Comparison of ENCODE assay signal across 1 cellular context in the genomic region with DNA sequence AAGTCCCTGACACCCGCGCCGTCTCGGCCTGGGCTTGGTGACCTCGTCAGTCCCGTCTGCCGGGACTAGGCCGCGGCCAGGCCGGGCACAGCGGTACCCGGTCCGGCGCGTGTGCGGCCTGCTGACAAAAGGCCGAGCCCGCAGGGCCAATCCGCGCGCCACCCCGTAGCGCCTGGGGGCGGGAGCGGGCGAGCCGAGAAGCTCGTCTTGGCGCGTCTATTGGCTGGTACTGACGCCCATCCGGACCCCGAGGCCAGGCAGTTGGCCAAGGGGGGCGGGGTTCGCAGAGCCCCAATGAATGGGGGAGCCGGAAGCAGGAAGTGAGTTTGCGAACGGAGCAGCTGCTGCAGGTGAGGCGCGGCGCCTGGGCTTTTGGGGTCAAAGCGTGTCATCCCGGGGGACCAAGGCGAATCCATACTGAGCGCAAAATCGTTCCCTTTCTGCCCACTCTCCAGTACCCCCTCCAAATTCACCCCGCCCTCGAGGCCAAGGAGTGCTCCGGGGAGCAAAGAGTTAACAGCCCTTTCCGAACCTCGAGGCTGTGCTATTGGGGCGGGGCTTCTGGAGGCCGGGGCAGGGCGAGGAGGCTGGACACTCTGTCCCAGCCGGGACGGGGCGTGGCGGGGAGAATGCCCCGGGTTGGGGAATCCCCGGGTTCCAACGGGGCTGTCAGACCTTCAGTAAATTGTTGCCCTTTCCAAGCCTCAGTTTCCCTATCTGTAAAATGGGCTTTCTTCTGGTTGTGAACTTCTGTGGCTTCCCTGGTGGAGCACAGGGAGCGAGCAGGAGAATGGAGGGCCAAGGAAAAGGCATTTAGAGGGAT.
TF ChIP-seq lines count a peak whose summit lies in the region.

A gene with protein sequence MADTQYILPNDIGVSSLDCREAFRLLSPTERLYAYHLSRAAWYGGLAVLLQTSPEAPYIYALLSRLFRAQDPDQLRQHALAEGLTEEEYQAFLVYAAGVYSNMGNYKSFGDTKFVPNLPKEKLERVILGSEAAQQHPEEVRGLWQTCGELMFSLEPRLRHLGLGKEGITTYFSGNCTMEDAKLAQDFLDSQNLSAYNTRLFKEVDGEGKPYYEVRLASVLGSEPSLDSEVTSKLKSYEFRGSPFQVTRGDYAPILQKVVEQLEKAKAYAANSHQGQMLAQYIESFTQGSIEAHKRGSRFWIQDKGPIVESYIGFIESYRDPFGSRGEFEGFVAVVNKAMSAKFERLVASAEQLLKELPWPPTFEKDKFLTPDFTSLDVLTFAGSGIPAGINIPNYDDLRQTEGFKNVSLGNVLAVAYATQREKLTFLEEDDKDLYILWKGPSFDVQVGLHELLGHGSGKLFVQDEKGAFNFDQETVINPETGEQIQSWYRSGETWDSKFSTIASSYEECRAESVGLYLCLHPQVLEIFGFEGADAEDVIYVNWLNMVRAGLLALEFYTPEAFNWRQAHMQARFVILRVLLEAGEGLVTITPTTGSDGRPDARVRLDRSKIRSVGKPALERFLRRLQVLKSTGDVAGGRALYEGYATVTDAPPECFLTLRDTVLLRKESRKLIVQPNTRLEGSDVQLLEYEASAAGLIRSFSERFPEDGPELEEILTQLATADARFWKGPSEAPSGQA (plus strand): TSS at position 319 of the 823 bp plus-strand sequence. CDS start 1,767 bp downstream, outside the sequence.

TF ChIP-seq in HepG2, 621 proteins besides CTCF, POLR2A, EP300 and RAD21 (continued from another document and continues in another):
- TF ChIP-seq ZNF720 (CRISPR knock-in tag; IDR thresholded peaks at IDR 0.05) (no peak), SALL2 (CRISPR knock-in tag; IDR thresholded peaks at IDR 0.05) (0 out of 2 replicates have a peak, but pooled peaks have one; percentile 5), PTBP1 (IDR thresholded peaks at IDR 0.05; ENCODE audit: low read depth, low read length, poor library complexity, severe bottlenecking) (no peak), REXO4 (CRISPR knock-in tag; IDR thresholded peaks at IDR 0.05; ENCODE audit: borderline replicate concordance) (no peak), ZNF274 (CRISPR knock-in tag; IDR thresholded peaks at IDR 0.05) (peak; percentile 85; the same call in 1 of the 2 replicates), HIVEP1 (CRISPR knock-in tag; IDR thresholded peaks at IDR 0.05) (peak; percentile 51), SRSF9 (IDR thresholded peaks at IDR 0.05; ENCODE audit: borderline replicate concordance, insufficient read depth, low read depth, low read length, poor library complexity, severe bottlenecking) (no peak), ZNF788 (CRISPR knock-in tag; IDR thresholded peaks at IDR 0.05; ENCODE audit: borderline replicate concordance) (peak; percentile 57; the same call in 1 of the 2 replicates), ZNF749 (CRISPR knock-in tag; IDR thresholded peaks at IDR 0.05; ENCODE audit: borderline replicate concordance) (peak; percentile 43; the same call in 1 of the 2 replicates), SP2 (CRISPR knock-in tag; IDR thresholded peaks at IDR 0.05) (peak; percentile 98), ZNF34 (CRISPR knock-in tag; IDR thresholded peaks at IDR 0.05; ENCODE audit: borderline replicate concordance) (peak; percentile 76; the same call in 1 of the 2 replicates), SNRNP70 (IDR thresholded peaks at IDR 0.05; ENCODE audit: low read depth, low read length) (no peak), ZNF24 (IDR thresholded peaks at IDR 0.05) (no peak), ZNF761 (CRISPR knock-in tag; conservative IDR thresholded peaks at IDR 0.05) (0 out of 2 replicates have a peak, but pooled peaks have one; percentile 13), TCF7L2 (IDR thresholded peaks at IDR 0.05; ENCODE audit: low read depth, low read length) (no peak), DNMT1 (CRISPR knock-in tag; IDR thresholded peaks at IDR 0.05) (0 out of 2 replicates have a peak, but pooled peaks have one; percentile 78), ZNF703 (CRISPR knock-in tag; IDR thresholded peaks at IDR 0.05; ENCODE audit: borderline replicate concordance) (0 out of 2 replicates have a peak, but pooled peaks have one; percentile 26), ZNF629 (CRISPR knock-in tag; conservative IDR thresholded peaks at IDR 0.05) (peak; percentile 99), ATF7 (IDR thresholded peaks at IDR 0.05) (no peak), ATF7 (CRISPR knock-in tag; IDR thresholded peaks at IDR 0.05) (no peak), KAT7 (CRISPR knock-in tag; IDR thresholded peaks at IDR 0.05; ENCODE audit: borderline replicate concordance) (no peak), ZNF75D (CRISPR knock-in tag; IDR thresholded peaks at IDR 0.05; ENCODE audit: borderline replicate concordance) (no peak), NCOA1 (CRISPR knock-in tag; IDR thresholded peaks at IDR 0.05) (no peak), ZSCAN20 (CRISPR knock-in tag; IDR thresholded peaks at IDR 0.05; ENCODE audit: borderline replicate concordance) (no peak), ZBTB42 (CRISPR knock-in tag; IDR thresholded peaks at IDR 0.05) (no peak), MEF2D (CRISPR knock-in tag; IDR thresholded peaks at IDR 0.05) (peak; percentile 32; the same call in 1 of the 2 replicates), ESRRA (CRISPR knock-in tag; IDR thresholded peaks at IDR 0.05; ENCODE audit: low read depth) (no peak; the same call in 1 of the 2 replicates), ZNF382 (CRISPR knock-in tag; IDR thresholded peaks at IDR 0.05; ENCODE audit: borderline replicate concordance) (no peak), FOXM1 (CRISPR knock-in tag; IDR thresholded peaks at IDR 0.05) (no peak), PHF5A (CRISPR knock-in tag; IDR thresholded peaks at IDR 0.05; ENCODE audit: low read depth, unreplicated experiment) (no peak), ZBTB20 (CRISPR knock-in tag; IDR thresholded peaks at IDR 0.05; ENCODE audit: borderline replicate concordance, low read depth) (no peak; the same call in 1 of the 2 replicates), REPIN1 (CRISPR knock-in tag; IDR thresholded peaks at IDR 0.05; ENCODE audit: borderline replicate concordance, low read depth) (peak; percentile 92), BCL6 (CRISPR knock-in tag; IDR thresholded peaks at IDR 0.05) (peak; percentile 43)
- TF ChIP-seq, protein P1, sequence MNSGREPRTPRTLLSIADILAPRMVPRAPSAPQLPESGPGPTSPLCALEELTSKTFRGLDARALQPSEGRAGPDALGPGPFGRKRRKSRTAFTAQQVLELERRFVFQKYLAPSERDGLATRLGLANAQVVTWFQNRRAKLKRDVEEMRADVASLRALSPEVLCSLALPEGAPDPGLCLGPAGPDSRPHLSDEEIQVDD (CRISPR knock-in tag; IDR thresholded peaks at IDR 0.05; ENCODE audit: borderline replicate concordance): no peak
- TF ChIP-seq, protein P2, sequence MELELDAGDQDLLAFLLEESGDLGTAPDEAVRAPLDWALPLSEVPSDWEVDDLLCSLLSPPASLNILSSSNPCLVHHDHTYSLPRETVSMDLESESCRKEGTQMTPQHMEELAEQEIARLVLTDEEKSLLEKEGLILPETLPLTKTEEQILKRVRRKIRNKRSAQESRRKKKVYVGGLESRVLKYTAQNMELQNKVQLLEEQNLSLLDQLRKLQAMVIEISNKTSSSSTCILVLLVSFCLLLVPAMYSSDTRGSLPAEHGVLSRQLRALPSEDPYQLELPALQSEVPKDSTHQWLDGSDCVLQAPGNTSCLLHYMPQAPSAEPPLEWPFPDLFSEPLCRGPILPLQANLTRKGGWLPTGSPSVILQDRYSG (CRISPR knock-in tag; IDR thresholded peaks at IDR 0.05): no peak
- TF ChIP-seq, protein P3, sequence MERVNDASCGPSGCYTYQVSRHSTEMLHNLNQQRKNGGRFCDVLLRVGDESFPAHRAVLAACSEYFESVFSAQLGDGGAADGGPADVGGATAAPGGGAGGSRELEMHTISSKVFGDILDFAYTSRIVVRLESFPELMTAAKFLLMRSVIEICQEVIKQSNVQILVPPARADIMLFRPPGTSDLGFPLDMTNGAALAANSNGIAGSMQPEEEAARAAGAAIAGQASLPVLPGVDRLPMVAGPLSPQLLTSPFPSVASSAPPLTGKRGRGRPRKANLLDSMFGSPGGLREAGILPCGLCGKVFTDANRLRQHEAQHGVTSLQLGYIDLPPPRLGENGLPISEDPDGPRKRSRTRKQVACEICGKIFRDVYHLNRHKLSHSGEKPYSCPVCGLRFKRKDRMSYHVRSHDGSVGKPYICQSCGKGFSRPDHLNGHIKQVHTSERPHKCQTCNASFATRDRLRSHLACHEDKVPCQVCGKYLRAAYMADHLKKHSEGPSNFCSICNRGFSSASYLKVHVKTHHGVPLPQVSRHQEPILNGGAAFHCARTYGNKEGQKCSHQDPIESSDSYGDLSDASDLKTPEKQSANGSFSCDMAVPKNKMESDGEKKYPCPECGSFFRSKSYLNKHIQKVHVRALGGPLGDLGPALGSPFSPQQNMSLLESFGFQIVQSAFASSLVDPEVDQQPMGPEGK (CRISPR knock-in tag; IDR thresholded peaks at IDR 0.05): peak; percentile 45
- TF ChIP-seq, protein P4, sequence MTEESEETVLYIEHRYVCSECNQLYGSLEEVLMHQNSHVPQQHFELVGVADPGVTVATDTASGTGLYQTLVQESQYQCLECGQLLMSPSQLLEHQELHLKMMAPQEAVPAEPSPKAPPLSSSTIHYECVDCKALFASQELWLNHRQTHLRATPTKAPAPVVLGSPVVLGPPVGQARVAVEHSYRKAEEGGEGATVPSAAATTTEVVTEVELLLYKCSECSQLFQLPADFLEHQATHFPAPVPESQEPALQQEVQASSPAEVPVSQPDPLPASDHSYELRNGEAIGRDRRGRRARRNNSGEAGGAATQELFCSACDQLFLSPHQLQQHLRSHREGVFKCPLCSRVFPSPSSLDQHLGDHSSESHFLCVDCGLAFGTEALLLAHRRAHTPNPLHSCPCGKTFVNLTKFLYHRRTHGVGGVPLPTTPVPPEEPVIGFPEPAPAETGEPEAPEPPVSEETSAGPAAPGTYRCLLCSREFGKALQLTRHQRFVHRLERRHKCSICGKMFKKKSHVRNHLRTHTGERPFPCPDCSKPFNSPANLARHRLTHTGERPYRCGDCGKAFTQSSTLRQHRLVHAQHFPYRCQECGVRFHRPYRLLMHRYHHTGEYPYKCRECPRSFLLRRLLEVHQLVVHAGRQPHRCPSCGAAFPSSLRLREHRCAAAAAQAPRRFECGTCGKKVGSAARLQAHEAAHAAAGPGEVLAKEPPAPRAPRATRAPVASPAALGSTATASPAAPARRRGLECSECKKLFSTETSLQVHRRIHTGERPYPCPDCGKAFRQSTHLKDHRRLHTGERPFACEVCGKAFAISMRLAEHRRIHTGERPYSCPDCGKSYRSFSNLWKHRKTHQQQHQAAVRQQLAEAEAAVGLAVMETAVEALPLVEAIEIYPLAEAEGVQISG (CRISPR knock-in tag; IDR thresholded peaks at IDR 0.05): peak; percentile 51
- TF ChIP-seq, protein P5, sequence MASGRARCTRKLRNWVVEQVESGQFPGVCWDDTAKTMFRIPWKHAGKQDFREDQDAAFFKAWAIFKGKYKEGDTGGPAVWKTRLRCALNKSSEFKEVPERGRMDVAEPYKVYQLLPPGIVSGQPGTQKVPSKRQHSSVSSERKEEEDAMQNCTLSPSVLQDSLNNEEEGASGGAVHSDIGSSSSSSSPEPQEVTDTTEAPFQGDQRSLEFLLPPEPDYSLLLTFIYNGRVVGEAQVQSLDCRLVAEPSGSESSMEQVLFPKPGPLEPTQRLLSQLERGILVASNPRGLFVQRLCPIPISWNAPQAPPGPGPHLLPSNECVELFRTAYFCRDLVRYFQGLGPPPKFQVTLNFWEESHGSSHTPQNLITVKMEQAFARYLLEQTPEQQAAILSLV (CRISPR knock-in tag; IDR thresholded peaks at IDR 0.05; ENCODE audit: borderline replicate concordance): no peak
- TF ChIP-seq, protein P6, sequence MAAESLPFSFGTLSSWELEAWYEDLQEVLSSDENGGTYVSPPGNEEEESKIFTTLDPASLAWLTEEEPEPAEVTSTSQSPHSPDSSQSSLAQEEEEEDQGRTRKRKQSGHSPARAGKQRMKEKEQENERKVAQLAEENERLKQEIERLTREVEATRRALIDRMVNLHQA (CRISPR knock-in tag; IDR thresholded peaks at IDR 0.05): no peak
- TF ChIP-seq, protein P7, sequence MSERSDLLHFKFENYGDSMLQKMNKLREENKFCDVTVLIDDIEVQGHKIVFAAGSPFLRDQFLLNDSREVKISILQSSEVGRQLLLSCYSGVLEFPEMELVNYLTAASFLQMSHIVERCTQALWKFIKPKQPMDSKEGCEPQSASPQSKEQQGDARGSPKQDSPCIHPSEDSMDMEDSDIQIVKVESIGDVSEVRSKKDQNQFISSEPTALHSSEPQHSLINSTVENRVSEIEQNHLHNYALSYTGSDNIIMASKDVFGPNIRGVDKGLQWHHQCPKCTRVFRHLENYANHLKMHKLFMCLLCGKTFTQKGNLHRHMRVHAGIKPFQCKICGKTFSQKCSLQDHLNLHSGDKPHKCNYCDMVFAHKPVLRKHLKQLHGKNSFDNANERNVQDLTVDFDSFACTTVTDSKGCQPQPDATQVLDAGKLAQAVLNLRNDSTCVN (CRISPR knock-in tag; IDR thresholded peaks at IDR 0.05; ENCODE audit: borderline replicate concordance): 0 out of 2 replicates have a peak, but pooled peaks have one; percentile 40
- TF ChIP-seq, protein P8, sequence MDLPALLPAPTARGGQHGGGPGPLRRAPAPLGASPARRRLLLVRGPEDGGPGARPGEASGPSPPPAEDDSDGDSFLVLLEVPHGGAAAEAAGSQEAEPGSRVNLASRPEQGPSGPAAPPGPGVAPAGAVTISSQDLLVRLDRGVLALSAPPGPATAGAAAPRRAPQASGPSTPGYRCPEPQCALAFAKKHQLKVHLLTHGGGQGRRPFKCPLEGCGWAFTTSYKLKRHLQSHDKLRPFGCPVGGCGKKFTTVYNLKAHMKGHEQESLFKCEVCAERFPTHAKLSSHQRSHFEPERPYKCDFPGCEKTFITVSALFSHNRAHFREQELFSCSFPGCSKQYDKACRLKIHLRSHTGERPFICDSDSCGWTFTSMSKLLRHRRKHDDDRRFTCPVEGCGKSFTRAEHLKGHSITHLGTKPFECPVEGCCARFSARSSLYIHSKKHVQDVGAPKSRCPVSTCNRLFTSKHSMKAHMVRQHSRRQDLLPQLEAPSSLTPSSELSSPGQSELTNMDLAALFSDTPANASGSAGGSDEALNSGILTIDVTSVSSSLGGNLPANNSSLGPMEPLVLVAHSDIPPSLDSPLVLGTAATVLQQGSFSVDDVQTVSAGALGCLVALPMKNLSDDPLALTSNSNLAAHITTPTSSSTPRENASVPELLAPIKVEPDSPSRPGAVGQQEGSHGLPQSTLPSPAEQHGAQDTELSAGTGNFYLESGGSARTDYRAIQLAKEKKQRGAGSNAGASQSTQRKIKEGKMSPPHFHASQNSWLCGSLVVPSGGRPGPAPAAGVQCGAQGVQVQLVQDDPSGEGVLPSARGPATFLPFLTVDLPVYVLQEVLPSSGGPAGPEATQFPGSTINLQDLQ (CRISPR knock-in tag; IDR thresholded peaks at IDR 0.05): peak; percentile 92; the same call in 1 of the 2 replicates
- TF ChIP-seq, protein P9, sequence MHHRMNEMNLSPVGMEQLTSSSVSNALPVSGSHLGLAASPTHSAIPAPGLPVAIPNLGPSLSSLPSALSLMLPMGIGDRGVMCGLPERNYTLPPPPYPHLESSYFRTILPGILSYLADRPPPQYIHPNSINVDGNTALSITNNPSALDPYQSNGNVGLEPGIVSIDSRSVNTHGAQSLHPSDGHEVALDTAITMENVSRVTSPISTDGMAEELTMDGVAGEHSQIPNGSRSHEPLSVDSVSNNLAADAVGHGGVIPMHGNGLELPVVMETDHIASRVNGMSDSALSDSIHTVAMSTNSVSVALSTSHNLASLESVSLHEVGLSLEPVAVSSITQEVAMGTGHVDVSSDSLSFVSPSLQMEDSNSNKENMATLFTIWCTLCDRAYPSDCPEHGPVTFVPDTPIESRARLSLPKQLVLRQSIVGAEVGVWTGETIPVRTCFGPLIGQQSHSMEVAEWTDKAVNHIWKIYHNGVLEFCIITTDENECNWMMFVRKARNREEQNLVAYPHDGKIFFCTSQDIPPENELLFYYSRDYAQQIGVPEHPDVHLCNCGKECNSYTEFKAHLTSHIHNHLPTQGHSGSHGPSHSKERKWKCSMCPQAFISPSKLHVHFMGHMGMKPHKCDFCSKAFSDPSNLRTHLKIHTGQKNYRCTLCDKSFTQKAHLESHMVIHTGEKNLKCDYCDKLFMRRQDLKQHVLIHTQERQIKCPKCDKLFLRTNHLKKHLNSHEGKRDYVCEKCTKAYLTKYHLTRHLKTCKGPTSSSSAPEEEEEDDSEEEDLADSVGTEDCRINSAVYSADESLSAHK (CRISPR knock-in tag; IDR thresholded peaks at IDR 0.05; ENCODE audit: borderline replicate concordance): no peak
